Comparison of ENCODE assay signal across 23 cellular contexts in genomic region chr2:239870276-239870675, GRCh38.
"Had no signal": no experiment of that assay in that cellular context is flagged by ENCODE, and none has a peak within 500 bp of the region (broad histone marks: within the 10 kb centered on the region; RNA-seq: fewer than 3 reads in every experiment).

No MANE protein-coding gene starts in this region.

- H3K27ac Mint-ChIP-seq: activated naive CD4-positive, alpha-beta T cell treated with anti-CD3 and anti-CD28 coated beads, Interleukin-2, amount 10 ng/mL, durations not matched to agents 7 days and 5 days; activated naive CD8-positive, alpha-beta T cell treated with anti-CD3 and anti-CD28 coated beads, Interleukin-2, amount 10 ng/mL, durations not matched to agents 7 days and 5 days; brain; immature natural killer cell; natural killer cell treated with Interleukin-12 subunit alpha and Interleukin-12 subunit beta and Interleukin-15 and Interleukin-18, amount 100 ng/mL, for 72 hours; stimulated activated effector memory CD8-positive, alpha-beta T cell treated with anti-CD3 and anti-CD28 coated beads, Interleukin-12 subunit alpha, Interleukin-12 subunit beta, amount 100 ng/mL, for 72 hours; stimulated activated naive CD8-positive, alpha-beta T cell treated with anti-CD3 and anti-CD28 coated beads, Interleukin-15, Interleukin-2, amounts not matched to agents 100 ng/mL and 50 ng/mL, for 24 hours; T-helper 1 cell treated with Interleukin-12 subunit alpha and Interleukin-12 subunit beta and Interleukin-4 antibody, amounts not matched to agents 30 μg/mL and 1 μg/mL, for 36 hours had no signal

- H3K4me1 Mint-ChIP-seq: activated naive CD8-positive, alpha-beta T cell treated with anti-CD3 and anti-CD28 coated beads, Interleukin-2, amount 10 ng/mL, durations not matched to agents 7 days and 5 days; brain; immature natural killer cell; stimulated activated effector memory CD8-positive, alpha-beta T cell treated with anti-CD3 and anti-CD28 coated beads, Interleukin-12 subunit alpha, Interleukin-12 subunit beta, amount 100 ng/mL, for 72 hours had no signal

- DNase-seq: activated CD4-positive, alpha-beta T cell treated with anti-CD3 and anti-CD28 coated beads for 48 hours; activated CD4-positive, alpha-beta T cell treated with anti-CD3 and anti-CD28 coated beads, Interleukin-2, amount 50 U/mL, for 48 hours; activated effector memory CD4-positive, alpha-beta T cell treated with anti-CD3 and anti-CD28 coated beads, Interleukin-2, amount 50 U/mL, for 16 hours; activated naive CD4-positive, alpha-beta T cell treated with anti-CD3 and anti-CD28 coated beads, Interleukin-2, amount 10 ng/mL, durations not matched to agents 7 days and 5 days; activated naive CD8-positive, alpha-beta T cell treated with anti-CD3 and anti-CD28 coated beads, Interleukin-2, amount 10 ng/mL, durations not matched to agents 7 days and 5 days; cerebellar nuclear complex; cortex of kidney; foreskin keratinocyte; heart left ventricle; hypothalamus; immature natural killer cell; mesenchymal stem cell; posterior cingulate gyrus; stimulated activated CD4-positive, alpha-beta T cell treated with anti-CD3 and anti-CD28 coated beads, Interleukin-4, amount 100 ng/mL, for 24 hours; T-helper 9 cell; trophoblast cell had no signal

- H3K36me3 Mint-ChIP-seq: activated naive CD4-positive, alpha-beta T cell treated with anti-CD3 and anti-CD28 coated beads, Interleukin-2, amount 10 ng/mL, durations not matched to agents 7 days and 5 days; activated naive CD8-positive, alpha-beta T cell treated with anti-CD3 and anti-CD28 coated beads, Interleukin-2, amount 10 ng/mL, durations not matched to agents 7 days and 5 days; brain; immature natural killer cell; natural killer cell treated with Interleukin-12 subunit alpha and Interleukin-12 subunit beta and Interleukin-15 and Interleukin-18, amount 100 ng/mL, for 72 hours; stimulated activated effector memory CD8-positive, alpha-beta T cell treated with anti-CD3 and anti-CD28 coated beads, Interleukin-12 subunit alpha, Interleukin-12 subunit beta, amount 100 ng/mL, for 72 hours had no signal

- H3K9me3 Mint-ChIP-seq: activated naive CD4-positive, alpha-beta T cell treated with anti-CD3 and anti-CD28 coated beads, Interleukin-2, amount 10 ng/mL, durations not matched to agents 7 days and 5 days; activated naive CD8-positive, alpha-beta T cell treated with anti-CD3 and anti-CD28 coated beads, Interleukin-2, amount 10 ng/mL, durations not matched to agents 7 days and 5 days; brain; immature natural killer cell; natural killer cell treated with Interleukin-12 subunit alpha and Interleukin-12 subunit beta and Interleukin-15 and Interleukin-18, amount 100 ng/mL, for 72 hours; stimulated activated effector memory CD8-positive, alpha-beta T cell treated with anti-CD3 and anti-CD28 coated beads, Interleukin-12 subunit alpha, Interleukin-12 subunit beta, amount 100 ng/mL, for 72 hours; stimulated activated naive CD8-positive, alpha-beta T cell treated with anti-CD3 and anti-CD28 coated beads, Interleukin-15, Interleukin-2, amounts not matched to agents 100 ng/mL and 50 ng/mL, for 24 hours; T-helper 1 cell treated with Interleukin-12 subunit alpha and Interleukin-12 subunit beta and Interleukin-4 antibody, amounts not matched to agents 30 μg/mL and 1 μg/mL, for 36 hours had no signal

- H3K27me3 Mint-ChIP-seq: activated naive CD8-positive, alpha-beta T cell treated with anti-CD3 and anti-CD28 coated beads, Interleukin-2, amount 10 ng/mL, durations not matched to agents 7 days and 5 days; brain had no signal

- ATAC-seq: esophagus mucosa; foreskin keratinocyte; natural killer cell treated with Interleukin-12 subunit alpha and Interleukin-12 subunit beta and Interleukin-15 and Interleukin-18, amount 100 ng/mL, for 72 hours; right lobe of liver; stimulated activated effector memory CD8-positive, alpha-beta T cell treated with anti-CD3 and anti-CD28 coated beads, Interleukin-12 subunit alpha, Interleukin-12 subunit beta, amount 100 ng/mL, for 72 hours had no signal

- H3K4me3 Mint-ChIP-seq: activated naive CD4-positive, alpha-beta T cell treated with anti-CD3 and anti-CD28 coated beads, Interleukin-2, amount 10 ng/mL, durations not matched to agents 7 days and 5 days; activated naive CD8-positive, alpha-beta T cell treated with anti-CD3 and anti-CD28 coated beads, Interleukin-2, amount 10 ng/mL, durations not matched to agents 7 days and 5 days; brain; immature natural killer cell; natural killer cell treated with Interleukin-12 subunit alpha and Interleukin-12 subunit beta and Interleukin-15 and Interleukin-18, amount 100 ng/mL, for 72 hours; stimulated activated effector memory CD8-positive, alpha-beta T cell treated with anti-CD3 and anti-CD28 coated beads, Interleukin-12 subunit alpha, Interleukin-12 subunit beta, amount 100 ng/mL, for 72 hours; stimulated activated naive CD8-positive, alpha-beta T cell treated with anti-CD3 and anti-CD28 coated beads, Interleukin-15, Interleukin-2, amounts not matched to agents 100 ng/mL and 50 ng/mL, for 24 hours; T-helper 1 cell treated with Interleukin-12 subunit alpha and Interleukin-12 subunit beta and Interleukin-4 antibody, amounts not matched to agents 30 μg/mL and 1 μg/mL, for 36 hours had no signal
